Comparison of ENCODE assay signal across 1 cellular context in the genomic region with DNA sequence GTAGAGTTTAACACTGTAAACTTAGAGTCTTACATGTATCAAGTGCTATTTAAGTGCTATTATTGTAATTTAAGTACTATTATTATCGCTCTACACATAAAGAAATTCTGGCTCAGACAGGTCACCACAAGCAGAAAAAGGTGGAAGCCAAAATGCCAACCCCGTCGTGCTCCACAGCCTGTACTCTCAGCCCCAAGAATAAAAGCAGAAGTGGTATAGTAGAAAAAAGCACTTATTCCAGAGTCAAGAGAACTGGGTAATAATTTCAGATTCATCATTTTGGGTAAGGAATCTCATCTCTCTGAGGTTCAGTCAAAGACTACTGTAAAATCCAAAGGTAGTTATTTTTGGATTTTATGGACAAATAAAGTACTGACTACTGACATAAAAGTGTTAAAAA.
TF ChIP-seq lines count a peak whose summit lies in the region.

No MANE protein-coding gene starts in this region.

TF ChIP-seq in GM23338, 12 proteins besides CTCF, POLR2A, EP300 and RAD21 (continued from another document):
- TF ChIP-seq, protein P1, sequence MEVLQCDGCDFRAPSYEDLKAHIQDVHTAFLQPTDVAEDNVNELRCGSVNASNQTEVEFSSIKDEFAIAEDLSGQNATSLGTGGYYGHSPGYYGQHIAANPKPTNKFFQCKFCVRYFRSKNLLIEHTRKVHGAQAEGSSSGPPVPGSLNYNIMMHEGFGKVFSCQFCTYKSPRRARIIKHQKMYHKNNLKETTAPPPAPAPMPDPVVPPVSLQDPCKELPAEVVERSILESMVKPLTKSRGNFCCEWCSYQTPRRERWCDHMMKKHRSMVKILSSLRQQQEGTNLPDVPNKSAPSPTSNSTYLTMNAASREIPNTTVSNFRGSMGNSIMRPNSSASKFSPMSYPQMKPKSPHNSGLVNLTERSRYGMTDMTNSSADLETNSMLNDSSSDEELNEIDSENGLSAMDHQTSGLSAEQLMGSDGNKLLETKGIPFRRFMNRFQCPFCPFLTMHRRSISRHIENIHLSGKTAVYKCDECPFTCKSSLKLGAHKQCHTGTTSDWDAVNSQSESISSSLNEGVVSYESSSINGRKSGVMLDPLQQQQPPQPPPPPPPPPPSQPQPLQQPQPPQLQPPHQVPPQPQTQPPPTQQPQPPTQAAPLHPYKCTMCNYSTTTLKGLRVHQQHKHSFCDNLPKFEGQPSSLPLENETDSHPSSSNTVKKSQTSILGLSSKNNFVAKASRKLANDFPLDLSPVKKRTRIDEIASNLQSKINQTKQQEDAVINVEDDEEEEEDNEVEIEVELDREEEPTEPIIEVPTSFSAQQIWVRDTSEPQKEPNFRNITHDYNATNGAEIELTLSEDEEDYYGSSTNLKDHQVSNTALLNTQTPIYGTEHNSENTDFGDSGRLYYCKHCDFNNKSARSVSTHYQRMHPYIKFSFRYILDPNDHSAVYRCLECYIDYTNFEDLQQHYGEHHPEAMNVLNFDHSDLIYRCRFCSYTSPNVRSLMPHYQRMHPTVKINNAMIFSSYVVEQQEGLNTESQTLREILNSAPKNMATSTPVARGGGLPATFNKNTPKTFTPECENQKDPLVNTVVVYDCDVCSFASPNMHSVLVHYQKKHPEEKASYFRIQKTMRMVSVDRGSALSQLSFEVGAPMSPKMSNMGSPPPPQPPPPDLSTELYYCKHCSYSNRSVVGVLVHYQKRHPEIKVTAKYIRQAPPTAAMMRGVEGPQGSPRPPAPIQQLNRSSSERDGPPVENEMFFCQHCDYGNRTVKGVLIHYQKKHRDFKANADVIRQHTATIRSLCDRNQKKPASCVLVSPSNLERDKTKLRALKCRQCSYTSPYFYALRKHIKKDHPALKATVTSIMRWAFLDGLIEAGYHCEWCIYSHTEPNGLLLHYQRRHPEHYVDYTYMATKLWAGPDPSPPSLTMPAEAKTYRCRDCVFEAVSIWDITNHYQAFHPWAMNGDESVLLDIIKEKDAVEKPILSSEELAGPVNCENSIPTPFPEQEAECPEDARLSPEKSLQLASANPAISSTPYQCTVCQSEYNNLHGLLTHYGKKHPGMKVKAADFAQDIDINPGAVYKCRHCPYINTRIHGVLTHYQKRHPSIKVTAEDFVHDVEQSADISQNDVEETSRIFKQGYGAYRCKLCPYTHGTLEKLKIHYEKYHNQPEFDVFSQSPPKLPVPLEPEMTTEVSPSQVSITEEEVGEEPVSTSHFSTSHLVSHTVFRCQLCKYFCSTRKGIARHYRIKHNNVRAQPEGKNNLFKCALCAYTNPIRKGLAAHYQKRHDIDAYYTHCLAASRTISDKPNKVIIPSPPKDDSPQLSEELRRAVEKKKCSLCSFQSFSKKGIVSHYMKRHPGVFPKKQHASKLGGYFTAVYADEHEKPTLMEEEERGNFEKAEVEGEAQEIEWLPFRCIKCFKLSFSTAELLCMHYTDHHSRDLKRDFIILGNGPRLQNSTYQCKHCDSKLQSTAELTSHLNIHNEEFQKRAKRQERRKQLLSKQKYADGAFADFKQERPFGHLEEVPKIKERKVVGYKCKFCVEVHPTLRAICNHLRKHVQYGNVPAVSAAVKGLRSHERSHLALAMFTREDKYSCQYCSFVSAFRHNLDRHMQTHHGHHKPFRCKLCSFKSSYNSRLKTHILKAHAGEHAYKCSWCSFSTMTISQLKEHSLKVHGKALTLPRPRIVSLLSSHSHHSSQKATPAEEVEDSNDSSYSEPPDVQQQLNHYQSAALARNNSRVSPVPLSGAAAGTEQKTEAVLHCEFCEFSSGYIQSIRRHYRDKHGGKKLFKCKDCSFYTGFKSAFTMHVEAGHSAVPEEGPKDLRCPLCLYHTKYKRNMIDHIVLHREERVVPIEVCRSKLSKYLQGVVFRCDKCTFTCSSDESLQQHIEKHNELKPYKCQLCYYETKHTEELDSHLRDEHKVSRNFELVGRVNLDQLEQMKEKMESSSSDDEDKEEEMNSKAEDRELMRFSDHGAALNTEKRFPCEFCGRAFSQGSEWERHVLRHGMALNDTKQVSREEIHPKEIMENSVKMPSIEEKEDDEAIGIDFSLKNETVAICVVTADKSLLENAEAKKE (CRISPR knock-in tag; IDR thresholded peaks at IDR 0.05) = no peak
